In the genomic region with DNA sequence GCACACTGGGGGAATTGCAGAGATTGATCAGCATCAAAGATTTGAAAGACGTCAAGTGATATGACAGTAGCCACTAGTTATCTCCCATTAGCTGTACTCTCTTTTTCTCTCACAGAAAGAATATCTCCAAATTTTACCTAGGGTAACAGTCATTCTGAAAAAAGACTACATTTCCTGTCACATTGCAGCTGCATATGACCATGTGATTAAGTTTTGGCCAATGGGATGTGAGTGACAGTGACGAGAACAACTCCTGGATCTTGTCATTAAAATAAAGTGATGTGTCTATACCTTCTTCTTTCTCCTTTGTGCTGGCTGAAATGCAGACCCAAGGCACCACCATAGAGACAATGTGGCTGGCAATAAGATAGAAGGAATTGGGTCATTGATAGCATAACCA, we compare ENCODE assay signal across 25 cellular contexts. TPM values are rescaled to one million over a fixed set of nuclear protein-coding genes. Genes with fewer than 3 reads are reported as not detected.
"Had no signal": no experiment of that assay in that cellular context is flagged by ENCODE, and none has a peak within 500 bp of the region (broad histone marks: within the 10 kb centered on the region; RNA-seq: fewer than 3 reads in every experiment).

No MANE protein-coding gene starts in this region.

- H3K4me3 ChIP-seq: MG63, SJSA1, SK-N-MC had no signal

- H3K27ac Mint-ChIP-seq: IgD-negative memory B cell had no signal

- H3K4me1 ChIP-seq: SJSA1 had no signal

- H3K9me3 ChIP-seq: MG63, SJSA1 had no signal

- H3K27me3 ChIP-seq: MG63 had no signal

- H3K27ac ChIP-seq: HL-60, SJSA1, SK-N-MC had no signal

- H3K36me3 Mint-ChIP-seq: IgD-negative memory B cell had no signal

- FAIRE-seq: HTR-8/SVneo, RCC 7860 had no signal

- DNase-seq: KBM-7; MG63; NCI-H1092; NCI-H1105 treated with DMSO at 0.1 percent for 48 hours; NCI-H1417 treated with DMSO at 0.1 percent for 48 hours; NCI-H146; NCI-H1694 treated with DMSO at 0.1 percent for 48 hours; NCI-H1930; NCI-H2081; NCI-H2107; NCI-H2227 treated with DMSO at 0.1 percent for 48 hours; NCI-H524; NCI-H526 treated with DMSO at 0.1 percent for 48 hours; NCI-H748 treated with DMSO at 0.1 percent for 48 hours; NK-92 treated with Interleukin-12 subunit alpha and Interleukin-12 subunit beta, amount 100 ng/mL, for 24 hours; Right ventricle myocardium superior; RPMI8226; SIG-M5 had no signal

- H3K36me3 ChIP-seq: MG63, SJSA1 had no signal

- H3K4me3 Mint-ChIP-seq: IgD-negative memory B cell had no signal

- H3K9me3 Mint-ChIP-seq: IgD-negative memory B cell had no signal

RNA-seq across cellular contexts. Expression of a gene that starts 10.5 kb away (rescaled TPM):
- total RNA-seq: NCI-H460, Right ventricle myocardium superior, SJSA1 had no signal
- polyA plus RNA-seq: IgD-negative memory B cell had no signal

RNA-seq across cellular contexts. Expression of a gene that starts 33.9 kb away (rescaled TPM):
- total RNA-seq: NCI-H460, Right ventricle myocardium superior had no signal
